ENCODE assay signal across 35 cellular contexts in genomic region chr6:132524639-132525038, GRCh38. TPM values are rescaled to one million over a fixed set of nuclear protein-coding genes. Genes with fewer than 3 reads are reported as not detected.
"Had no signal": no experiment of that assay in that cellular context is flagged by ENCODE, and none has a peak within 500 bp of the region (broad histone marks: within the 10 kb centered on the region; RNA-seq: fewer than 3 reads in every experiment).

No MANE protein-coding gene starts in this region.

- H3K27ac Mint-ChIP-seq: activated CD4-positive, alpha-beta memory T cell treated with anti-CD3 and anti-CD28 coated beads for 36 hours; activated CD4-positive, alpha-beta T cell treated with anti-CD3 and anti-CD28 coated beads for 36 hours; activated CD4-positive, alpha-beta T cell treated with anti-CD3 and anti-CD28 coated beads, Interleukin-2, amount 10 ng/mL, durations not matched to agents 24 days and 14 days; activated CD8-positive, alpha-beta memory T cell treated with anti-CD3 and anti-CD28 coated beads, Interleukin-2, amount 10 ng/mL, durations not matched to agents 7 days and 5 days; activated CD8-positive, alpha-beta T cell treated with anti-CD3 and anti-CD28 coated beads, Interleukin-2, amount 10 ng/mL, durations not matched to agents 7 days and 5 days; activated naive CD4-positive, alpha-beta T cell treated with anti-CD3 and anti-CD28 coated beads, Interleukin-2, amount 10 ng/mL, durations not matched to agents 7 days and 5 days; activated naive CD4-positive, alpha-beta T cell treated with anti-CD3 and anti-CD28 coated beads, Interleukin-2, amount 50 U/mL, for 72 hours; activated naive CD8-positive, alpha-beta T cell treated with anti-CD3 and anti-CD28 coated beads, Interleukin-2, amount 10 ng/mL, durations not matched to agents 7 days and 5 days; effector memory CD8-positive, alpha-beta T cell had no signal

- H3K4me3 ChIP-seq: body of pancreas, esophagus squamous epithelium, gastroesophageal sphincter had no signal

- H3K4me1 ChIP-seq: body of pancreas, esophagus squamous epithelium, gastroesophageal sphincter had no signal

- ATAC-seq: activated CD4-positive, alpha-beta T cell treated with anti-CD3 and anti-CD28 coated beads for 36 hours; activated CD8-positive, alpha-beta memory T cell treated with anti-CD3 and anti-CD28 coated beads, Interleukin-2, amount 10 ng/mL, durations not matched to agents 7 days and 5 days; activated CD8-positive, alpha-beta T cell treated with anti-CD3 and anti-CD28 coated beads, Interleukin-2, amount 10 ng/mL, durations not matched to agents 7 days and 5 days; activated naive CD4-positive, alpha-beta T cell treated with anti-CD3 and anti-CD28 coated beads, Interleukin-2, amount 50 U/mL, for 72 hours; body of pancreas; effector memory CD8-positive, alpha-beta T cell; gastroesophageal sphincter had no signal

- H3K4me3 Mint-ChIP-seq: activated CD4-positive, alpha-beta memory T cell treated with anti-CD3 and anti-CD28 coated beads for 36 hours; activated CD4-positive, alpha-beta T cell treated with anti-CD3 and anti-CD28 coated beads for 36 hours; activated CD4-positive, alpha-beta T cell treated with anti-CD3 and anti-CD28 coated beads, Interleukin-2, amount 10 ng/mL, durations not matched to agents 24 days and 14 days; activated CD8-positive, alpha-beta memory T cell treated with anti-CD3 and anti-CD28 coated beads, Interleukin-2, amount 10 ng/mL, durations not matched to agents 7 days and 5 days; activated CD8-positive, alpha-beta T cell treated with anti-CD3 and anti-CD28 coated beads, Interleukin-2, amount 10 ng/mL, durations not matched to agents 7 days and 5 days; activated naive CD4-positive, alpha-beta T cell treated with anti-CD3 and anti-CD28 coated beads, Interleukin-2, amount 10 ng/mL, durations not matched to agents 7 days and 5 days; activated naive CD8-positive, alpha-beta T cell treated with anti-CD3 and anti-CD28 coated beads, Interleukin-2, amount 10 ng/mL, durations not matched to agents 7 days and 5 days; effector memory CD8-positive, alpha-beta T cell had no signal

- H3K27me3 ChIP-seq: body of pancreas, gastroesophageal sphincter had no signal

- DNase-seq: activated CD4-positive, alpha-beta memory T cell treated with anti-CD3 and anti-CD28 coated beads for 36 hours; activated CD4-positive, alpha-beta T cell treated with anti-CD3 and anti-CD28 coated beads for 36 hours; activated CD4-positive, alpha-beta T cell treated with anti-CD3 and anti-CD28 coated beads, Interleukin-2, amount 10 ng/mL, durations not matched to agents 24 days and 14 days; activated CD4-positive, CD25-positive, alpha-beta regulatory T cell; activated CD4-positive, CD25-positive, alpha-beta regulatory T cell treated with anti-CD3 and anti-CD28 coated beads, Interleukin-2, amount 50 U/mL, for 72 hours; activated CD8-positive, alpha-beta memory T cell treated with anti-CD3 and anti-CD28 coated beads, Interleukin-2, amount 10 ng/mL, durations not matched to agents 7 days and 5 days; activated CD8-positive, alpha-beta memory T cell treated with anti-CD3 and anti-CD28 coated beads, Interleukin-2, amount 50 U/mL, for 4 hours; activated CD8-positive, alpha-beta T cell treated with anti-CD3 and anti-CD28 coated beads, Interleukin-2, amount 10 ng/mL, durations not matched to agents 7 days and 5 days; activated gamma-delta T cell; activated naive CD4-positive, alpha-beta T cell; activated naive CD4-positive, alpha-beta T cell treated with anti-CD3 and anti-CD28 coated beads, Interleukin-2, amount 10 ng/mL, durations not matched to agents 7 days and 5 days; activated naive CD8-positive, alpha-beta T cell treated with anti-CD3 and anti-CD28 coated beads, Interleukin-2, amount 10 ng/mL, durations not matched to agents 7 days and 5 days; activated T-cell treated with anti-CD3 and anti-CD28 coated beads, Interleukin-2, amount 50 U/mL, for 1 hour; activated T-cell treated with anti-CD3 and anti-CD28 coated beads, Interleukin-2, amount 50 U/mL, for 48 hours; anterior cingulate cortex; body of pancreas; caudate nucleus; cortex of kidney; dermis blood vessel endothelial cell; effector CD4-positive, alpha-beta T cell; effector memory CD8-positive, alpha-beta T cell; esophagus squamous epithelium; foreskin melanocyte; T-helper 2 cell had no signal

- H3K36me3 ChIP-seq: esophagus squamous epithelium, gastroesophageal sphincter had no signal

- H3K9me3 Mint-ChIP-seq: activated CD4-positive, alpha-beta memory T cell treated with anti-CD3 and anti-CD28 coated beads for 36 hours; activated CD4-positive, alpha-beta T cell treated with anti-CD3 and anti-CD28 coated beads, Interleukin-2, amount 10 ng/mL, durations not matched to agents 24 days and 14 days; activated naive CD4-positive, alpha-beta T cell treated with anti-CD3 and anti-CD28 coated beads, Interleukin-2, amount 10 ng/mL, durations not matched to agents 7 days and 5 days; activated naive CD4-positive, alpha-beta T cell treated with anti-CD3 and anti-CD28 coated beads, Interleukin-2, amount 50 U/mL, for 72 hours; activated naive CD8-positive, alpha-beta T cell treated with anti-CD3 and anti-CD28 coated beads, Interleukin-2, amount 10 ng/mL, durations not matched to agents 7 days and 5 days; effector memory CD8-positive, alpha-beta T cell had no signal

- H3K27ac ChIP-seq: body of pancreas, epithelial cell of prostate, esophagus squamous epithelium, gastroesophageal sphincter had no signal

- H3K36me3 Mint-ChIP-seq: activated CD4-positive, alpha-beta memory T cell treated with anti-CD3 and anti-CD28 coated beads for 36 hours; activated CD8-positive, alpha-beta memory T cell treated with anti-CD3 and anti-CD28 coated beads, Interleukin-2, amount 10 ng/mL, durations not matched to agents 7 days and 5 days; activated naive CD4-positive, alpha-beta T cell treated with anti-CD3 and anti-CD28 coated beads, Interleukin-2, amount 10 ng/mL, durations not matched to agents 7 days and 5 days; activated naive CD4-positive, alpha-beta T cell treated with anti-CD3 and anti-CD28 coated beads, Interleukin-2, amount 50 U/mL, for 72 hours; activated naive CD8-positive, alpha-beta T cell treated with anti-CD3 and anti-CD28 coated beads, Interleukin-2, amount 10 ng/mL, durations not matched to agents 7 days and 5 days had no signal

- H3K4me1 Mint-ChIP-seq: activated CD4-positive, alpha-beta T cell treated with anti-CD3 and anti-CD28 coated beads for 36 hours; activated CD4-positive, alpha-beta T cell treated with anti-CD3 and anti-CD28 coated beads, Interleukin-2, amount 10 ng/mL, durations not matched to agents 24 days and 14 days; activated CD8-positive, alpha-beta memory T cell treated with anti-CD3 and anti-CD28 coated beads, Interleukin-2, amount 10 ng/mL, durations not matched to agents 7 days and 5 days; activated naive CD4-positive, alpha-beta T cell treated with anti-CD3 and anti-CD28 coated beads, Interleukin-2, amount 10 ng/mL, durations not matched to agents 7 days and 5 days; activated naive CD8-positive, alpha-beta T cell treated with anti-CD3 and anti-CD28 coated beads, Interleukin-2, amount 10 ng/mL, durations not matched to agents 7 days and 5 days had no signal

- H3K9me3 ChIP-seq: body of pancreas, esophagus squamous epithelium, gastroesophageal sphincter had no signal

RNA-seq across cellular contexts. Expression of gene TAAR9, which starts 13.4 kb away (rescaled TPM):
- total RNA-seq: activated CD4-positive, alpha-beta memory T cell treated with anti-CD3 and anti-CD28 coated beads for 36 hours; activated CD4-positive, alpha-beta T cell treated with anti-CD3 and anti-CD28 coated beads for 36 hours; activated CD4-positive, alpha-beta T cell treated with anti-CD3 and anti-CD28 coated beads, Interleukin-2, amount 10 ng/mL, durations not matched to agents 24 days and 14 days; activated CD8-positive, alpha-beta memory T cell treated with anti-CD3 and anti-CD28 coated beads for 36 hours; activated CD8-positive, alpha-beta memory T cell treated with anti-CD3 and anti-CD28 coated beads, Interleukin-2, amount 10 ng/mL, durations not matched to agents 7 days and 5 days; activated CD8-positive, alpha-beta T cell treated with anti-CD3 and anti-CD28 coated beads, Interleukin-2, amount 10 ng/mL, durations not matched to agents 7 days and 5 days; activated naive CD4-positive, alpha-beta T cell treated with anti-CD3 and anti-CD28 coated beads, Interleukin-2, amount 50 U/mL, for 72 hours; activated naive CD8-positive, alpha-beta T cell treated with anti-CD3 and anti-CD28 coated beads, Interleukin-2, amount 10 ng/mL, durations not matched to agents 7 days and 5 days; body of pancreas; chondrocyte; dermis blood vessel endothelial cell; endothelial cell of umbilical vein; esophagus squamous epithelium; fibroblast of lung; fibroblast of villous mesenchyme; gastroesophageal sphincter; glomerular endothelial cell; T-helper 1 cell treated with Interleukin-12 subunit alpha and Interleukin-12 subunit beta and Interleukin-4 antibody, amounts not matched to agents 30 ng/mL and 1 ng/mL, for 36 hours had no signal
- polyA plus RNA-seq: endothelial cell of umbilical vein, esophagus, fibroblast of lung had no signal

RNA-seq across cellular contexts. Expression of gene TAAR8, which starts 27.8 kb away (rescaled TPM):
- total RNA-seq: activated CD4-positive, alpha-beta memory T cell treated with anti-CD3 and anti-CD28 coated beads for 36 hours; activated CD4-positive, alpha-beta T cell treated with anti-CD3 and anti-CD28 coated beads for 36 hours; activated CD4-positive, alpha-beta T cell treated with anti-CD3 and anti-CD28 coated beads, Interleukin-2, amount 10 ng/mL, durations not matched to agents 24 days and 14 days; activated CD8-positive, alpha-beta memory T cell treated with anti-CD3 and anti-CD28 coated beads for 36 hours; activated CD8-positive, alpha-beta memory T cell treated with anti-CD3 and anti-CD28 coated beads, Interleukin-2, amount 10 ng/mL, durations not matched to agents 7 days and 5 days; activated CD8-positive, alpha-beta T cell treated with anti-CD3 and anti-CD28 coated beads, Interleukin-2, amount 10 ng/mL, durations not matched to agents 7 days and 5 days; activated naive CD4-positive, alpha-beta T cell treated with anti-CD3 and anti-CD28 coated beads, Interleukin-2, amount 50 U/mL, for 72 hours; activated naive CD8-positive, alpha-beta T cell treated with anti-CD3 and anti-CD28 coated beads, Interleukin-2, amount 10 ng/mL, durations not matched to agents 7 days and 5 days; body of pancreas; chondrocyte; dermis blood vessel endothelial cell; endothelial cell of umbilical vein; esophagus squamous epithelium; fibroblast of lung; fibroblast of villous mesenchyme; gastroesophageal sphincter; glomerular endothelial cell; T-helper 1 cell treated with Interleukin-12 subunit alpha and Interleukin-12 subunit beta and Interleukin-4 antibody, amounts not matched to agents 30 ng/mL and 1 ng/mL, for 36 hours had no signal
- polyA plus RNA-seq: endothelial cell of umbilical vein, esophagus, fibroblast of lung had no signal

RNA-seq across cellular contexts. Expression of gene TAAR6, which starts 45.5 kb away (rescaled TPM):
- total RNA-seq: activated CD4-positive, alpha-beta memory T cell treated with anti-CD3 and anti-CD28 coated beads for 36 hours; activated CD4-positive, alpha-beta T cell treated with anti-CD3 and anti-CD28 coated beads for 36 hours; activated CD4-positive, alpha-beta T cell treated with anti-CD3 and anti-CD28 coated beads, Interleukin-2, amount 10 ng/mL, durations not matched to agents 24 days and 14 days; activated CD8-positive, alpha-beta memory T cell treated with anti-CD3 and anti-CD28 coated beads for 36 hours; activated CD8-positive, alpha-beta memory T cell treated with anti-CD3 and anti-CD28 coated beads, Interleukin-2, amount 10 ng/mL, durations not matched to agents 7 days and 5 days; activated CD8-positive, alpha-beta T cell treated with anti-CD3 and anti-CD28 coated beads, Interleukin-2, amount 10 ng/mL, durations not matched to agents 7 days and 5 days; activated naive CD4-positive, alpha-beta T cell treated with anti-CD3 and anti-CD28 coated beads, Interleukin-2, amount 50 U/mL, for 72 hours; activated naive CD8-positive, alpha-beta T cell treated with anti-CD3 and anti-CD28 coated beads, Interleukin-2, amount 10 ng/mL, durations not matched to agents 7 days and 5 days; body of pancreas; chondrocyte; dermis blood vessel endothelial cell; endothelial cell of umbilical vein; esophagus squamous epithelium; fibroblast of lung; fibroblast of villous mesenchyme; gastroesophageal sphincter; glomerular endothelial cell; T-helper 1 cell treated with Interleukin-12 subunit alpha and Interleukin-12 subunit beta and Interleukin-4 antibody, amounts not matched to agents 30 ng/mL and 1 ng/mL, for 36 hours had no signal
- polyA plus RNA-seq: endothelial cell of umbilical vein, esophagus, fibroblast of lung had no signal
